Comparison of ENCODE assay signal across 8 cellular contexts in genomic region chr1:156927215-156928042, GRCh38. TPM values are rescaled to one million over a fixed set of nuclear protein-coding genes. Genes with fewer than 3 reads are reported as not detected.
DNase-seq lines count a peak whose midpoint lies in the region; ATAC-seq and TF ChIP-seq lines count a peak whose summit lies in the region.

No MANE protein-coding gene starts in this region.

- CTCF ChIA-PET in activated naive CD4-positive, alpha-beta T cell treated with anti-CD3 and anti-CD28 coated beads, Interleukin-2, amount 10 ng/mL, durations not matched to agents 7 days and 5 days (lab: Charles Lee) = interaction anchor here (0.6 to 11.2 kb wide), 21 partner anchors 8 to 268 kb away, joined by 3 to 105 read pairs (median 4); partner anchors contain the start of genes NTRK1 and PEAR1

- H3K36me3 Mint-ChIP-seq in activated naive CD4-positive, alpha-beta T cell treated with anti-CD3 and anti-CD28 coated beads, Interleukin-2, amount 10 ng/mL, durations not matched to agents 7 days and 5 days = peaks cover 3% of the 10 kb centered on the region

- peaks cover 100% of the 10 kb centered on the region for H3K27me3 Mint-ChIP-seq in activated naive CD4-positive, alpha-beta T cell treated with anti-CD3 and anti-CD28 coated beads, Interleukin-2, amount 10 ng/mL, durations not matched to agents 7 days and 5 days

- H3K27ac ChIP-seq in heart left ventricle = no peak overlapping the region

- intact Hi-C loops in heart left ventricle (cut with DNase I) = loop anchor here in 4 of 10 donors (5.0 to 10.0 kb wide), 4 partner anchors 90 to 240 kb away; no protein-coding TSS in a partner anchor

- H3K9me3 Mint-ChIP-seq in activated naive CD4-positive, alpha-beta T cell treated with anti-CD3 and anti-CD28 coated beads, Interleukin-2, amount 10 ng/mL, durations not matched to agents 7 days and 5 days = no peaks in the 10 kb centered on the region

- TF ChIP-seq POLR2A in heart left ventricle (IDR thresholded peaks at IDR 0.05) = no peak

- no peak overlapping the region for H3K27ac Mint-ChIP-seq in activated naive CD4-positive, alpha-beta T cell treated with anti-CD3 and anti-CD28 coated beads, Interleukin-2, amount 10 ng/mL, durations not matched to agents 7 days and 5 days

- H3K4me1 ChIP-seq in heart left ventricle = peaks cover 4 to 42% (median 19%) of the 10 kb centered on the region in 12 donors

- no peak overlapping the region for H3K4me3 Mint-ChIP-seq in activated naive CD4-positive, alpha-beta T cell treated with anti-CD3 and anti-CD28 coated beads, Interleukin-2, amount 10 ng/mL, durations not matched to agents 7 days and 5 days

- H3K36me3 ChIP-seq in heart left ventricle = no peaks in the 10 kb centered on the region

- H3K4me3 ChIP-seq in heart left ventricle (peak overlapping the region in 10 of 12 donors; percentile 27 to 41 (median 31)), retinal pigment epithelial cell (ENCODE audit: low read length) (peak overlapping the region; percentile 46)

- 4 to 14% (median 7%) methylated on average over 49 to 64 of the region's 64 CpGs for WGBS in heart left ventricle, 4 donors

- ATAC-seq in heart left ventricle = peak; percentile 35 to 71 (median 55)
- no peak for ATAC-seq in HG02610 (IDR thresholded peaks at IDR 0.05; ENCODE audit: unreplicated experiment)
- no peak for ATAC-seq in HG03175 (IDR thresholded peaks at IDR 0.05; ENCODE audit: unreplicated experiment)

- peak; percentile 86 for DNase-seq in DMS79 (lab: John Stamatoyannopoulos, UW)
- peak; percentile 64 to 70 for DNase-seq in Kasumi-1 (lab: John Stamatoyannopoulos, UW)
- DNase-seq in SK-N-DZ (ENCODE audit: low spot score) = peak; percentile 87
- DNase-seq in activated naive CD4-positive, alpha-beta T cell treated with anti-CD3 and anti-CD28 coated beads, Interleukin-2, amount 10 ng/mL, durations not matched to agents 7 days and 5 days = peak; percentile 85
- peak; percentile 65 to 88 (median 68) for DNase-seq in heart left ventricle
- DNase-seq in retinal pigment epithelial cell (ENCODE audit: low read depth) = peak; percentile 19

- no peaks in the 10 kb centered on the region for H3K9me3 ChIP-seq in heart left ventricle

- peaks cover 24 to 69% (median 53%) of the 10 kb centered on the region in 9 donors for H3K27me3 ChIP-seq in heart left ventricle

- peaks cover 22% of the 10 kb centered on the region for H3K4me1 Mint-ChIP-seq in activated naive CD4-positive, alpha-beta T cell treated with anti-CD3 and anti-CD28 coated beads, Interleukin-2, amount 10 ng/mL, durations not matched to agents 7 days and 5 days

- TF ChIP-seq CTCF in heart left ventricle (IDR thresholded peaks at IDR 0.05) = peak; percentile 40 to 77 (median 64)
- peak; percentile 80 for TF ChIP-seq CTCF in retinal pigment epithelial cell (conservative IDR thresholded peaks at IDR 0.05; ENCODE audit: low read depth, low read length)

RNA-seq across cellular contexts. Expression of gene LRRC71, which starts 7.0 kb away (rescaled TPM):
- polyA plus RNA-seq in SK-N-DZ (2014; cell fraction: cytosol; rRNA removed) = not detected in 2 replicates
- not detected in 2 replicates for polyA plus RNA-seq in SK-N-DZ (2014; cell fraction: nucleus; rRNA removed)
- under 1 TPM in 1 of 9 donors, not detected in 8; 0.27 TPM for total RNA-seq in heart left ventricle
- under 1 TPM; 0.06 to 0.42 TPM for polyA plus RNA-seq in heart left ventricle

RNA-seq across cellular contexts. Expression of gene PEAR1, which starts 33.9 kb away (rescaled TPM):
- polyA plus RNA-seq in SK-N-DZ (2014; cell fraction: cytosol; rRNA removed) = 0.31 and 2.4 TPM in 2 replicates
- 3.7 and 4.1 TPM in 2 replicates for polyA plus RNA-seq in SK-N-DZ (2014; cell fraction: nucleus; rRNA removed)
- total RNA-seq in heart left ventricle = 10 to 100 TPM in 2 of 9 donors, 1 to 10 TPM in 7; 4.1 to 14.7 (median 7.5) TPM
- polyA plus RNA-seq in heart left ventricle = 1 to 10 TPM; 7.1 TPM

Comparison
In these comparisons a context has a peak if more than half of its experiments do, and no peak if none do; other contexts are left out.
1. DNase-seq: peak in every context shown above with its lines; median percentile 87 in SK-N-DZ; 86 in DMS79; 85 in activated naive CD4-positive, alpha-beta T cell treated with anti-CD3 and anti-CD28 coated beads, Interleukin-2, amount 10 ng/mL, durations not matched to agents 7 days and 5 days; 68 in heart left ventricle; 67 in Kasumi-1; 19 in retinal pigment epithelial cell.
2. ATAC-seq: peak in heart left ventricle (4 of 4); none in HG02610 (single experiment) and HG03175 (single experiment).